Comparison of ENCODE assay signal across 20 cellular contexts in the genomic region with DNA sequence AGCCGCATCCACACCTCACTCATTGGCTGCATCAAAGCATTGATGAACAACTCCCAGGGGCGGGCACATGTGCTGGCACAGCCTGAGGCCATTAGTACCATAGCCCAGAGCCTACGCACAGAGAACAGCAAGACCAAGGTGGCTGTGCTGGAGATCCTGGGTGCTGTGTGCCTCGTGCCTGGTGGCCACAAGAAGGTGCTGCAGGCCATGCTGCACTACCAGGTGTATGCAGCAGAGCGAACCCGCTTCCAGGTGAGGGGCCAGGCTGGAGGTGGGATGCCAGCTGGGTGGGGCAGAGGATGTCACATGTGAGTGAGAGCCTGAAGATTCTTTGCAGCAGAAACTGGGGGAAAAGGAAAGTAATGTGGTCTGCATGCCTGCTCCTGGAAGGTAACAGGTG.
DNase-seq lines count a peak whose midpoint lies in the region; ATAC-seq and TF ChIP-seq lines count a peak whose summit lies in the region.
"Had no signal": no experiment of that assay in that cellular context is flagged by ENCODE, and none has a peak within 500 bp of the region (broad histone marks: within the 10 kb centered on the region; RNA-seq: fewer than 3 reads in every experiment).

No MANE protein-coding gene starts in this region.

- H3K36me3 Mint-ChIP-seq in MCF 10A (ENCODE audit: insufficient read depth, unreplicated experiment) (peaks cover 7% of the 10 kb centered on the region), immature natural killer cell (no peaks in the 10 kb centered on the region)
- H3K36me3 Mint-ChIP-seq: naive thymus-derived CD4-positive, alpha-beta T cell had no signal

- CTCF ChIA-PET in mammary epithelial cell (lab: Charles Lee; ENCODE audit: low non-redundant PET) = no interaction called here
- CTCF ChIA-PET in MCF 10A (lab: Yijun Ruan, JAX) = interaction anchor here (0.7 to 1.0 kb wide), 2 partner anchors 505 to 724 kb away, joined by 3 read pairs; no protein-coding TSS in a partner anchor
- CTCF ChIA-PET in PC-3 (lab: Charles Lee) = no interaction called here

- H3K4me3 ChIP-seq in mammary epithelial cell (replicated peaks in 1 of 3; ENCODE audit: insufficient read depth in 1 of 3, low read depth in 2 of 3, low read length in 3 of 3) (no peak overlapping the region), PC-3 (ENCODE audit: low read length) (no peak overlapping the region), fibroblast of villous mesenchyme (ENCODE audit: low read depth, low read length) (no peak overlapping the region)
- H3K4me3 ChIP-seq: cardiac muscle cell, esophagus muscularis mucosa, lung, Peyer's patch had no signal

- H3K4me2 ChIP-seq in mammary epithelial cell (ENCODE audit: insufficient read depth, low read depth, low read length) (no peak overlapping the region), PC-3 (ENCODE audit: low read length) (no peak overlapping the region)

- DNase-seq in mammary epithelial cell = no peak
- DNase-seq in MCF 10A (ENCODE audit: unreplicated experiment) = no peak
- no peak for DNase-seq in PC-3
- DNase-seq in fibroblast of villous mesenchyme (ENCODE audit: low read depth) = no peak
- no peak for DNase-seq in NOMO-1 treated with DMSO at 0.1 percent for 48 hours (lab: John Stamatoyannopoulos, UW; ENCODE audit: unreplicated experiment)
- no peak for DNase-seq in activated naive CD4-positive, alpha-beta T cell treated with Interleukin-2 at 50 U/mL for 16 hours
- no peak for DNase-seq in immature natural killer cell
- no peak for DNase-seq in superior temporal gyrus (ENCODE audit: extremely low spot score)
- DNase-seq: activated CD4-positive, CD25-positive, alpha-beta regulatory T cell; activated CD8-positive, alpha-beta memory T cell treated with anti-CD3 and anti-CD28 coated beads for 24 hours; glutamatergic neuron; naive thymus-derived CD4-positive, alpha-beta T cell; NCI-H1930; NCI-H446 treated with DMSO at 0.1 percent for 48 hours; Peyer's patch had no signal

- H3K79me2 ChIP-seq in mammary epithelial cell (ENCODE audit: insufficient read depth, low read length) = no peaks in the 10 kb centered on the region
- no peaks in the 10 kb centered on the region for H3K79me2 ChIP-seq in PC-3 (ENCODE audit: low read length)
- H3K79me2 ChIP-seq: parathyroid adenoma had no signal

- H3K36me3 ChIP-seq in mammary epithelial cell (ENCODE audit: insufficient read depth, low read length) = no peaks in the 10 kb centered on the region
- H3K36me3 ChIP-seq in PC-3 (ENCODE audit: low read depth, low read length) = no peaks in the 10 kb centered on the region
- H3K36me3 ChIP-seq: cardiac muscle cell had no signal

- no peak overlapping the region for H3K27ac ChIP-seq in mammary epithelial cell (ENCODE audit: insufficient read depth, low read depth, low read length)
- H3K27ac ChIP-seq in PC-3 (ENCODE audit: low read length) = no peak overlapping the region
- H3K27ac ChIP-seq: cardiac muscle cell, esophagus muscularis mucosa, parathyroid adenoma, Peyer's patch had no signal

- dilution Hi-C loops in mammary epithelial cell (cut with HindIII; ENCODE audit: low sequenced_read_pairs) = no loop called here

- no peaks in the 10 kb centered on the region for H3K9me2 ChIP-seq in PC-3 (replicated peaks; ENCODE audit: low read length)

- 78% methylated on average over 6 of the region's 6 CpGs for WGBS in mammary epithelial cell (ENCODE audit: low coverage, missing lambda C conversion rate)

- peak; percentile 16 to 20 for TF ChIP-seq CTCF in mammary epithelial cell (conservative IDR thresholded peaks at IDR 0.05 in 1 of 2, IDR thresholded peaks at IDR 0.05 in 1 of 2; ENCODE audit: extremely low read depth in 1 of 2, insufficient read depth in 1 of 2, low read depth in 1 of 2, low read length in 2 of 2)
- no peak for TF ChIP-seq CTCF in MCF 10A (IDR thresholded peaks at IDR 0.05; ENCODE audit: unreplicated experiment)
- peak; percentile 37 for TF ChIP-seq CTCF in PC-3 (conservative IDR thresholded peaks at IDR 0.05; ENCODE audit: low read depth, low read length)
- TF ChIP-seq CTCF in fibroblast of villous mesenchyme (IDR thresholded peaks at IDR 0.05; ENCODE audit: insufficient read depth, low read depth, low read length) = peak; percentile 17

- no peaks in the 10 kb centered on the region for H4K20me1 ChIP-seq in mammary epithelial cell (ENCODE audit: insufficient read depth, low read length)
- no peaks in the 10 kb centered on the region for H4K20me1 ChIP-seq in PC-3 (ENCODE audit: low read length)

- in situ Hi-C loops in mammary epithelial cell (cut with MboI; ENCODE audit: low sequenced_read_pairs in 2 of 2) = no loop called here

- BruUV-seq in mammary epithelial cell (replicated peaks; lab: Mats Ljungman, UMichigan) = no TSS peak
- no TSS peak for BruUV-seq in MCF 10A (replicated peaks; lab: Mats Ljungman, UMichigan)
- BruUV-seq in PC-3 (replicated peaks; lab: Mats Ljungman, UMichigan) = no TSS peak

- H3K9me3 ChIP-seq in mammary epithelial cell (replicated peaks; ENCODE audit: insufficient read depth, low read length) = no peaks in the 10 kb centered on the region
- no peaks in the 10 kb centered on the region for H3K9me3 ChIP-seq in PC-3 (ENCODE audit: low read length)
- H3K9me3 ChIP-seq: esophagus muscularis mucosa, Peyer's patch had no signal

- H3K9me3 Mint-ChIP-seq in MCF 10A (ENCODE audit: unreplicated experiment) = no peaks in the 10 kb centered on the region
- no peaks in the 10 kb centered on the region for H3K9me3 Mint-ChIP-seq in immature natural killer cell
- H3K9me3 Mint-ChIP-seq: activated T-helper 1 cell treated with anti-CD3 and anti-CD28 coated beads, Interleukin-12 subunit alpha, Interleukin-12 subunit beta, Interleukin-2, Interleukin-4 antibody, amounts not matched to agents 30 ng/mL and 10 ng/mL and 1 ng/mL, durations not matched to agents 14 hours and 24 hours and 36 hours; naive thymus-derived CD4-positive, alpha-beta T cell had no signal

- no peak overlapping the region for H3K27ac Mint-ChIP-seq in MCF 10A (ENCODE audit: low read depth, unreplicated experiment)
- no peak overlapping the region for H3K27ac Mint-ChIP-seq in immature natural killer cell
- H3K27ac Mint-ChIP-seq: activated T-helper 1 cell treated with anti-CD3 and anti-CD28 coated beads, Interleukin-12 subunit alpha, Interleukin-12 subunit beta, Interleukin-2, Interleukin-4 antibody, amounts not matched to agents 30 ng/mL and 10 ng/mL and 1 ng/mL, durations not matched to agents 14 hours and 24 hours and 36 hours; naive thymus-derived CD4-positive, alpha-beta T cell had no signal

- H3K4me1 ChIP-seq in mammary epithelial cell (ENCODE audit: insufficient read depth, low read length) (no peaks in the 10 kb centered on the region), PC-3 (ENCODE audit: insufficient read depth, low read length) (no peaks in the 10 kb centered on the region)
- H3K4me1 ChIP-seq: parathyroid adenoma, Peyer's patch had no signal

- H2AFZ ChIP-seq in mammary epithelial cell (ENCODE audit: low read depth, low read length) (no peak overlapping the region), PC-3 (ENCODE audit: low read length) (no peak overlapping the region)
- H2AFZ ChIP-seq: parathyroid adenoma had no signal

- POLR2A ChIA-PET in MCF 10A (lab: Yijun Ruan, JAX) (no interaction called here), PC-3 (lab: Charles Lee; ENCODE audit: unreplicated experiment) (no interaction called here)

- H3K9ac ChIP-seq in mammary epithelial cell (ENCODE audit: insufficient read depth, low read length) = no peak overlapping the region
- no peak overlapping the region for H3K9ac ChIP-seq in PC-3 (ENCODE audit: low read length)
- H3K9ac ChIP-seq: parathyroid adenoma had no signal

- no peak for ATAC-seq in PC-3
- ATAC-seq: naive thymus-derived CD4-positive, alpha-beta T cell had no signal

- no peaks in the 10 kb centered on the region for H3K27me3 Mint-ChIP-seq in MCF 10A (ENCODE audit: insufficient read depth, unreplicated experiment)
- peaks cover 2 to 3% (median 3%) of the 10 kb centered on the region in 3 donors for H3K27me3 Mint-ChIP-seq in immature natural killer cell (ENCODE audit: low read depth in 3 of 3)

- intact Hi-C loops in mammary epithelial cell (cut with micrococcal nuclease) (loop anchor here (5.0 kb wide), 2 partner anchors 115 to 440 kb away; no protein-coding TSS in a partner anchor), MCF 10A (cut with micrococcal nuclease) (no loop called here), PC-3 (cut with micrococcal nuclease) (no loop called here)

- no peaks in the 10 kb centered on the region for H3K4me1 Mint-ChIP-seq in MCF 10A (ENCODE audit: insufficient read depth, unreplicated experiment)
- no peaks in the 10 kb centered on the region for H3K4me1 Mint-ChIP-seq in immature natural killer cell
- H3K4me1 Mint-ChIP-seq: naive thymus-derived CD4-positive, alpha-beta T cell had no signal

- H3F3A ChIP-seq in PC-3 (ENCODE audit: low read length, unreplicated experiment) = no peaks in the 10 kb centered on the region

- H3K27me3 ChIP-seq in mammary epithelial cell (ENCODE audit: insufficient read depth, low read length) (no peaks in the 10 kb centered on the region), PC-3 (ENCODE audit: low read length) (no peaks in the 10 kb centered on the region)
- H3K27me3 ChIP-seq: cardiac muscle cell, esophagus muscularis mucosa, Peyer's patch had no signal

- no peak overlapping the region for H3K4me3 Mint-ChIP-seq in MCF 10A (ENCODE audit: unreplicated experiment)
- no peak overlapping the region for H3K4me3 Mint-ChIP-seq in immature natural killer cell
- H3K4me3 Mint-ChIP-seq: activated T-helper 1 cell treated with anti-CD3 and anti-CD28 coated beads, Interleukin-12 subunit alpha, Interleukin-12 subunit beta, Interleukin-2, Interleukin-4 antibody, amounts not matched to agents 30 ng/mL and 10 ng/mL and 1 ng/mL, durations not matched to agents 14 hours and 24 hours and 36 hours; naive thymus-derived CD4-positive, alpha-beta T cell had no signal
